ENCODE assay signal across 5 cellular contexts in genomic region chr7:115102738-115103137, GRCh38.
"Had no signal": no experiment of that assay in that cellular context is flagged by ENCODE, and none has a peak within 500 bp of the region (broad histone marks: within the 10 kb centered on the region; RNA-seq: fewer than 3 reads in every experiment).

No MANE protein-coding gene starts in this region.

- H3K27ac ChIP-seq: HL-60 had no signal

- ATAC-seq: HepG2, K562 had no signal

- DNase-seq: KBM-7 had no signal

- FAIRE-seq: HepG2, HTR-8/SVneo, K562 had no signal

- H3K4me3 ChIP-seq: K562 had no signal
